8 cellular contexts compared by ENCODE assay signal in genomic region chr19:49327878-49328544, GRCh38. TPM values are rescaled to one million over a fixed set of nuclear protein-coding genes. Genes with fewer than 3 reads are reported as not detected.
A peak's percentile ranks its signal among the peaks of the same experiment; 100 is the strongest.
DNase-seq lines count a peak whose midpoint lies in the region; ATAC-seq and TF ChIP-seq lines count a peak whose summit lies in the region.

No MANE protein-coding gene starts in this region.

- TF ChIP-seq CTCF in DND-41 (IDR thresholded peaks at IDR 0.05; ENCODE audit: borderline replicate concordance, extremely low read depth, low read length, poor library complexity, severe bottlenecking) (peak; percentile 72), fibroblast of the aortic adventitia (IDR thresholded peaks at IDR 0.05; ENCODE audit: insufficient read depth, low read length) (peak; percentile 67)

- H3K79me2 ChIP-seq in DND-41 (ENCODE audit: insufficient read depth, low read length), result no peaks in the 10 kb centered on the region
- peaks cover 28% of the 10 kb centered on the region for H3K79me2 ChIP-seq in Karpas-422 (ENCODE audit: low read length)

- intact Hi-C loops in activated CD4-positive, alpha-beta memory T cell treated with anti-CD3 and anti-CD28 coated beads for 36 hours (cut with micrococcal nuclease), result loop anchor here (1.0 kb wide), 2 partner anchors 62 to 102 kb away; no protein-coding TSS in a partner anchor

- H3K9me2 ChIP-seq in Karpas-422 (replicated peaks; ENCODE audit: insufficient read depth, low read length), result no peaks in the 10 kb centered on the region

- peak overlapping the region; percentile 49 for H3K27ac Mint-ChIP-seq in activated CD4-positive, alpha-beta memory T cell treated with anti-CD3 and anti-CD28 coated beads for 36 hours

- DNase-seq in DND-41 (peak; percentile 38), Karpas-422 (peak; percentile 96), fibroblast of the aortic adventitia (ENCODE audit: low read depth) (peak; percentile 24), NCI-H128 (lab: John Stamatoyannopoulos, UW; ENCODE audit: unreplicated experiment) (no peak), DMS79 treated with DMSO at 0.1 percent for 48 hours (lab: John Stamatoyannopoulos, UW) (no peak)
- DNase-seq in activated CD4-positive, alpha-beta memory T cell treated with anti-CD3 and anti-CD28 coated beads for 36 hours, result peak; percentile 72
- DNase-seq in stimulated activated CD4-positive, alpha-beta T cell treated with anti-CD3 and anti-CD28 coated beads, Interleukin-1b, Interleukin-23, amount 100 ng/mL, for 48 hours, result peak; percentile 52

- H4K20me1 ChIP-seq in DND-41 (ENCODE audit: insufficient read depth, low read length) (no peaks in the 10 kb centered on the region), Karpas-422 (ENCODE audit: insufficient read depth, low read depth, low read length) (no peaks in the 10 kb centered on the region)

- H3K4me1 Mint-ChIP-seq in activated CD4-positive, alpha-beta memory T cell treated with anti-CD3 and anti-CD28 coated beads for 36 hours (ENCODE audit: low read depth), result peaks cover 46% of the 10 kb centered on the region

- peaks cover 4% of the 10 kb centered on the region for H3K36me3 Mint-ChIP-seq in activated CD4-positive, alpha-beta memory T cell treated with anti-CD3 and anti-CD28 coated beads for 36 hours

- H3K4me2 ChIP-seq in DND-41 (ENCODE audit: insufficient read depth, low read length), result no peak overlapping the region
- peak overlapping the region; percentile 98 for H3K4me2 ChIP-seq in Karpas-422 (ENCODE audit: low read depth, low read length, poor library complexity, severe bottlenecking)

- no peaks in the 10 kb centered on the region for H3K9me3 Mint-ChIP-seq in activated CD4-positive, alpha-beta memory T cell treated with anti-CD3 and anti-CD28 coated beads for 36 hours

- POLR2A ChIA-PET in activated CD4-positive, alpha-beta memory T cell treated with anti-CD3 and anti-CD28 coated beads for 36 hours (lab: Charles Lee), result interaction anchor here (0.6 kb wide), 1 partner anchor 151 kb away, joined by 3 read pairs; no protein-coding TSS in a partner anchor

- no peaks in the 10 kb centered on the region for H3K36me3 ChIP-seq in DND-41 (ENCODE audit: insufficient read depth, low read length)
- H3K36me3 ChIP-seq in Karpas-422 (ENCODE audit: insufficient read depth, low read length), result peaks cover 47% of the 10 kb centered on the region

- H3K27me3 ChIP-seq in DND-41 (ENCODE audit: insufficient read depth, low read length, poor library complexity), result no peaks in the 10 kb centered on the region
- H3K27me3 ChIP-seq in Karpas-422 (ENCODE audit: low read length), result no peaks in the 10 kb centered on the region

- H3K4me1 ChIP-seq in DND-41 (ENCODE audit: insufficient read depth, low read length) (peaks cover 1% of the 10 kb centered on the region; the same call in 1 of the 2 replicates), Karpas-422 (ENCODE audit: low read length) (peaks cover 86% of the 10 kb centered on the region)

- ATAC-seq in DND-41 (ENCODE audit: insufficient read depth, low read depth), result peak; percentile 55; the same call in 2 of the 3 replicates
- no peak for ATAC-seq in GM21528 (IDR thresholded peaks at IDR 0.05; ENCODE audit: low FRiP score, unreplicated experiment)

- no peak overlapping the region for H3K27ac ChIP-seq in DND-41 (ENCODE audit: low read length)
- H3K27ac ChIP-seq in Karpas-422 (ENCODE audit: low read length), result peak overlapping the region; percentile 96

- H3K4me3 Mint-ChIP-seq in activated CD4-positive, alpha-beta memory T cell treated with anti-CD3 and anti-CD28 coated beads for 36 hours, result no peak overlapping the region

- H2AFZ ChIP-seq in DND-41 (ENCODE audit: low read depth, low read length) (no peak overlapping the region), Karpas-422 (ENCODE audit: low read length) (no peak overlapping the region)

- H3K4me3 ChIP-seq in DND-41 (ENCODE audit: low read depth in 1 of 2, low read length in 2 of 2) (no peak overlapping the region), Karpas-422 (ENCODE audit: low read length) (peak overlapping the region; percentile 59), fibroblast of the aortic adventitia (ENCODE audit: low read depth, low read length) (no peak overlapping the region)

- H3K9ac ChIP-seq in DND-41 (ENCODE audit: low read depth, low read length) (no peak overlapping the region), Karpas-422 (ENCODE audit: low read length) (peak overlapping the region; percentile 93)

- CTCF ChIA-PET in activated CD4-positive, alpha-beta memory T cell treated with anti-CD3 and anti-CD28 coated beads for 36 hours (lab: Charles Lee), result interaction anchor here (0.6 to 7.5 kb wide), 15 partner anchors 9 to 1013 kb away, joined by 3 to 40 read pairs (median 4); no protein-coding TSS in a partner anchor

- no peaks in the 10 kb centered on the region for H3K27me3 Mint-ChIP-seq in activated CD4-positive, alpha-beta memory T cell treated with anti-CD3 and anti-CD28 coated beads for 36 hours

- H3K9me3 ChIP-seq in DND-41 (ENCODE audit: insufficient read depth, low read length, severe bottlenecking), result no peaks in the 10 kb centered on the region
- no peaks in the 10 kb centered on the region for H3K9me3 ChIP-seq in Karpas-422 (ENCODE audit: low read length)

RNA-seq across cellular contexts. Expression of gene SLC6A16, which starts 3.0 kb away (rescaled TPM):
- total RNA-seq in Karpas-422 (2014; rRNA removed; shearing (Covaris generic); ENCODE audit: low replicate concordance), result 16.9 and 42.6 TPM in 2 replicates
- total RNA-seq in activated CD4-positive, alpha-beta memory T cell treated with anti-CD3 and anti-CD28 coated beads for 36 hours, result 1 to 10 TPM; 1.0 to 1.3 TPM
- 0.09 TPM in 1 of 2 replicates, not detected in the other for total RNA-seq in fibroblast of the aortic adventitia (ENCODE audit: low replicate concordance)

RNA-seq across cellular contexts. Expression of gene CD37, which starts 7.2 kb away (rescaled TPM):
- total RNA-seq in Karpas-422 (2014; rRNA removed; shearing (Covaris generic); ENCODE audit: low replicate concordance), result 975 and 1,210 TPM in 2 replicates
- total RNA-seq in activated CD4-positive, alpha-beta memory T cell treated with anti-CD3 and anti-CD28 coated beads for 36 hours, result 100 to 1,000 TPM; 178 to 181 TPM
- not detected in 2 replicates for total RNA-seq in fibroblast of the aortic adventitia (ENCODE audit: low replicate concordance)

RNA-seq across cellular contexts. Expression of gene TEAD2, which starts 34.2 kb away (rescaled TPM):
- 2.9 and 5.5 TPM in 2 replicates for total RNA-seq in Karpas-422 (2014; rRNA removed; shearing (Covaris generic); ENCODE audit: low replicate concordance)
- total RNA-seq in activated CD4-positive, alpha-beta memory T cell treated with anti-CD3 and anti-CD28 coated beads for 36 hours, result not detected
- total RNA-seq in fibroblast of the aortic adventitia (ENCODE audit: low replicate concordance), result 19.2 and 22.3 TPM in 2 replicates

RNA-seq across cellular contexts. Expression of gene DKKL1, which starts 35.7 kb away (rescaled TPM):
- 1.2 TPM in 1 of 2 replicates, not detected in the other for total RNA-seq in Karpas-422 (2014; rRNA removed; shearing (Covaris generic); ENCODE audit: low replicate concordance)
- total RNA-seq in activated CD4-positive, alpha-beta memory T cell treated with anti-CD3 and anti-CD28 coated beads for 36 hours, result not detected
- total RNA-seq in fibroblast of the aortic adventitia (ENCODE audit: low replicate concordance), result 0.18 TPM in 1 of 2 replicates, not detected in the other

Comparison
In these comparisons a context has a peak if more than half of its experiments do, and no peak if none do; other contexts are left out.
1. DNase-seq: peak in DND-41 (single experiment), Karpas-422 (single experiment), activated CD4-positive, alpha-beta memory T cell treated with anti-CD3 and anti-CD28 coated beads for 36 hours (single experiment), fibroblast of the aortic adventitia (single experiment) and stimulated activated CD4-positive, alpha-beta T cell treated with anti-CD3 and anti-CD28 coated beads, Interleukin-1b, Interleukin-23, amount 100 ng/mL, for 48 hours (single experiment); none in NCI-H128 (single experiment) and DMS79 treated with DMSO at 0.1 percent for 48 hours (single experiment).
2. RNA of gene CD37, which starts 7.2 kb away (total RNA-seq): 975 to 1,210 TPM in Karpas-422 and 178 to 181 TPM in activated CD4-positive, alpha-beta memory T cell treated with anti-CD3 and anti-CD28 coated beads for 36 hours; not detected in fibroblast of the aortic adventitia; every median in the first group is over 100 times any median in the second.